ENCODE assay signal across 25 cellular contexts in the genomic region with DNA sequence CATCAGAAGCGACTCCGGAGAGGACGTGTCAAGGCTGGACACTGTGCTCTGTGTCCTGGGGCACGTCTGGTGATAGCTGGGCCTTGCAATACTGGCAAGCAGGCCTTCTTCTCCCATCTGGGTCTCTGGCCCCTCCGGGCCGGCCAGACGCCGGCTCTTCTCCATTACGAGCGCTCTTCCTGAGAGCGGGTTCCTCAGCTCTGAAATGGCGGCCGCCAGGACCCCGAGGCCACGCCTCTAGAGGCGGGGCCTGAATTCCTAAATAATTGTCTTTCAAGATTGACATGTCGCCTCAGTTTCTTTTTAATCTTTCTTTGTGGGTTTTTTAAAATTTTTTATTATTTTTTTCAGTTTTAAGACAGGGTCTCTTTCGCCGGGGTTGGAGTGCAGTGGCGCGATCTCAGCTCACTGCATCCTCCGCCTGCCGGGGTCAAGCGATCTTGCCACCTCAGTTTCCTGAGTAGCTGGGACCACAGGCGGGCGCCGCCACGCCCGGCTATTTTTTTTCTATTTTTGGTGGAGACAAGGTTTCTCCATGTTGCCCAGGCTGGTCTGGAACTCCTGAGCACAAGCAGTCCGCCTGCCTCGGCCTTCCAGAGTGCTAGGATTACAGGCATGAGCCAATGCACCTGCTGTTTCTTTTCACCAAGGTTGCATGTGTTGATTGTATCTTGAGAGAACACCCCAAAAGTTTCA.
"Had no signal": no experiment of that assay in that cellular context is flagged by ENCODE, and none has a peak within 500 bp of the region (broad histone marks: within the 10 kb centered on the region; RNA-seq: fewer than 3 reads in every experiment).

No MANE protein-coding gene starts in this region.

- H3K4me1 ChIP-seq: colonic mucosa, uterus had no signal

- H3K36me3 ChIP-seq: colonic mucosa, esophagus muscularis mucosa, heart right ventricle, ovary, sigmoid colon, stomach, tibial artery, upper lobe of left lung, uterus had no signal

- ATAC-seq: heart right ventricle; left lobe of liver; natural killer cell; right cardiac atrium; stimulated activated effector memory CD8-positive, alpha-beta T cell treated with anti-CD3 and anti-CD28 coated beads, Interleukin-12 subunit alpha, Interleukin-12 subunit beta, amount 100 ng/mL, for 72 hours had no signal

- FAIRE-seq: endothelial cell of umbilical vein, keratinocyte had no signal

- DNase-seq: colonic mucosa; effector CD8-positive, alpha-beta T cell; foreskin melanocyte; glutamatergic neuron; heart right ventricle; hippocampal formation; natural killer cell; occipital lobe; ovary; right cardiac atrium; sigmoid colon; stimulated activated CD4-positive, alpha-beta T cell treated with anti-CD3 and anti-CD28 coated beads, Interleukin-2, amount 100 ng/mL, for 24 hours; stimulated activated CD4-positive, alpha-beta T cell treated with anti-CD3 and anti-CD28 coated beads, Interleukin-4, amount 100 ng/mL, for 24 hours; stimulated activated naive CD4-positive, alpha-beta T cell treated with Interleukin-2 at 50 U/mL for 16 hours; stomach; tibial artery; uterus had no signal

- H3K27me3 ChIP-seq: colonic mucosa, esophagus muscularis mucosa, heart right ventricle, ovary, sigmoid colon, stomach, tibial artery, upper lobe of left lung, uterus had no signal

- H3K27ac ChIP-seq: colonic mucosa, esophagus muscularis mucosa, heart right ventricle, ovary, psoas muscle, sigmoid colon, stomach, tibial artery, upper lobe of left lung, uterus had no signal

- H3K9me3 ChIP-seq: colonic mucosa, esophagus muscularis mucosa, heart right ventricle, ovary, psoas muscle, sigmoid colon, stomach, tibial artery, upper lobe of left lung, uterus had no signal

- H3K4me3 ChIP-seq: colonic mucosa, esophagus muscularis mucosa, heart right ventricle, lung, ovary, psoas muscle, sigmoid colon, stomach, tibial artery, upper lobe of left lung, uterus had no signal
